Comparison of ENCODE assay signal across 8 cellular contexts in genomic region chr2:216777637-216778273, GRCh38.
DNase-seq lines count a peak whose midpoint lies in the region; ATAC-seq and TF ChIP-seq lines count a peak whose summit lies in the region.

No MANE protein-coding gene starts in this region.

- peaks cover 38% of the 10 kb centered on the region for H3K79me1 ChIP-seq in trophoblast cell (ENCODE audit: low read length)

- no peak overlapping the region for H4K8ac ChIP-seq in trophoblast cell (ENCODE audit: low read depth, low read length)

- H3K9me3 ChIP-seq in MG63 (no peaks in the 10 kb centered on the region; the same call in 1 of the 2 replicates), SJCRH30 (replicated peaks) (no peaks in the 10 kb centered on the region), trophoblast cell (ENCODE audit: insufficient read depth, low read depth, low read length) (no peaks in the 10 kb centered on the region)

- in situ Hi-C loops in GM13976 (cut with MboI; ENCODE audit: low sequenced_read_pairs, unreplicated experiment) = no loop called here

- WGBS in trophoblast cell (ENCODE audit: extremely low coverage, insufficient coverage, insufficient read length) = no CpG with 5 or more reads among the region's 9 CpGs

- H3K9ac ChIP-seq in trophoblast cell (ENCODE audit: low read length) = no peak overlapping the region

- DNase-seq in AG20443 (ENCODE audit: low spot score) (peak; percentile 32), GM13976 (ENCODE audit: low spot score) (peak; percentile 71), MG63 (peak; percentile 59), SJCRH30 (peak; percentile 65 to 82), epithelial cell of prostate (ENCODE audit: low read depth, low spot score) (peak; percentile 36), trophoblast cell (peak; percentile 74 to 89), occipital lobe (lab: John Stamatoyannopoulos, UW) (no peak)

- H3K36me3 ChIP-seq in MG63 (no peaks in the 10 kb centered on the region), SJCRH30 (no peaks in the 10 kb centered on the region), trophoblast cell (ENCODE audit: control insufficient read depth in 1 of 2, insufficient read depth in 2 of 2, low read length in 2 of 2) (no peaks in the 10 kb centered on the region)

- peak; percentile 93 for ATAC-seq in HG02623 (IDR thresholded peaks at IDR 0.05; ENCODE audit: unreplicated experiment)

- H2AFZ ChIP-seq in trophoblast cell (ENCODE audit: insufficient read depth, low read length, poor library complexity) = no peak overlapping the region

- H3K4me1 ChIP-seq in SJCRH30 = peaks cover 25% of the 10 kb centered on the region
- H3K4me1 ChIP-seq in trophoblast cell (ENCODE audit: control insufficient read depth in 1 of 2, insufficient read depth in 2 of 2, low read length in 2 of 2) = peaks cover 23 to 34% of the 10 kb centered on the region in 2 experiments

- H2AK5ac ChIP-seq in trophoblast cell (ENCODE audit: low read length) = no peak overlapping the region

- no peak overlapping the region for H3K18ac ChIP-seq in trophoblast cell (ENCODE audit: low read length)

- H3K79me2 ChIP-seq in trophoblast cell (ENCODE audit: control insufficient read depth, insufficient read depth, low read length, poor library complexity) = peaks cover 4% of the 10 kb centered on the region

- H3K27me3 ChIP-seq in MG63 (no peaks in the 10 kb centered on the region), SJCRH30 (no peaks in the 10 kb centered on the region), trophoblast cell (ENCODE audit: insufficient read depth, low read length) (no peaks in the 10 kb centered on the region)

- H2BK5ac ChIP-seq in trophoblast cell (ENCODE audit: low read depth, low read length, poor library complexity) = no peak overlapping the region

- peak overlapping the region; percentile 42 for H2BK12ac ChIP-seq in trophoblast cell (ENCODE audit: low read length)

- no peak overlapping the region for H3K14ac ChIP-seq in trophoblast cell (ENCODE audit: low read length)

- H3K4me3 ChIP-seq in MG63 (no peak overlapping the region), SJCRH30 (no peak overlapping the region), trophoblast cell (ENCODE audit: low read depth, low read length) (no peak overlapping the region)

- peak overlapping the region; percentile 63 for H4K91ac ChIP-seq in trophoblast cell (ENCODE audit: low read depth, low read length)

- peak; percentile 54 for TF ChIP-seq CTCF in GM13976 (IDR thresholded peaks at IDR 0.05; ENCODE audit: borderline replicate concordance, control extremely low read depth, extremely low read depth, insufficient read depth, missing control alignments)

- H3K23ac ChIP-seq in trophoblast cell (ENCODE audit: low read length) = no peak overlapping the region

- H4K12ac ChIP-seq in trophoblast cell (ENCODE audit: low read depth, low read length) = no peak overlapping the region

- peak overlapping the region; percentile 18 for H2BK120ac ChIP-seq in trophoblast cell (ENCODE audit: insufficient read depth, low read length, poor library complexity)

- no peak overlapping the region for H3K4me2 ChIP-seq in trophoblast cell (ENCODE audit: low read length)

- H3K27ac ChIP-seq in SJCRH30 (no peak overlapping the region), epithelial cell of prostate (no peak overlapping the region), trophoblast cell (ENCODE audit: low read depth, low read length) (no peak overlapping the region)

- H3K4ac ChIP-seq in trophoblast cell (ENCODE audit: low read depth, low read length) = no peak overlapping the region
